Comparison of ENCODE assay signal across 13 cellular contexts in the genomic region with DNA sequence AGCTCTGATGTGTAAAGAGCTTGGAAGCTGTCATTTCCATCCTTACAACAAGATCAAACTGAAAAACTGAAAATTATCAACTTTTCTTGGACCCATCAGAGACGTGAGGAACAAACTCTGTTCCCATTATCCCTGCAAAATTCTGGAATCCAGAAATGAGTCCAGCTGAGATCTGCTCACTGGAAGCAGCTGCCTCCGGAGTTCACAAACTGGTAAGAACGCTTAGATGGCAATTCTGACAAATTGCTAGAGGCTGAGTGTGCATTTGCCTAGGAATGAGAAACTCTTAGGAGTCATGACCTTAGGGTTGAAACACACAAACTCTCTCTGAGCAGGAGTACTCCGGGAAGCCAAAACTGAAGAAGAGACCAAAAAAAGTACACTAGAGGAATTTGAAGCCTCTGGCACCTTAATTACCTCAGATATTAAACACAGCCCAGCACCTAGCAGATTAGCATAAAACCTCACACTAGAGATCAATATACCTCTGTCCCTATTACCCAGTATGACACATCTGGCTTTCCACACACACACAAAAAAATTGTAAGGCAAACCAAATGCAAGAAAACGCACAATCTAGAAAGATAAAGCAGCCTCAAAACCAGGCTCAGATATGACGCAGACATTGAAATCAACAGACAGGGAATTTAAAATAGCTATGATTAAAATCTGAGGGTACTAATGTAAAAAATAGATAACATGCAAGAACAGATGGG.
A peak's percentile ranks its signal among the peaks of the same experiment; 100 is the strongest.
DNase-seq lines count a peak whose midpoint lies in the region; ATAC-seq lines count a peak whose summit lies in the region.
"Had no signal": no experiment of that assay in that cellular context is flagged by ENCODE, and none has a peak within 500 bp of the region (broad histone marks: within the 10 kb centered on the region; RNA-seq: fewer than 3 reads in every experiment).

No MANE protein-coding gene starts in this region.

- H2BK15ac ChIP-seq in mesenchymal stem cell (ENCODE audit: low read depth, poor library complexity, severe bottlenecking) = no peak overlapping the region

- no peak overlapping the region for H3K18ac ChIP-seq in mesenchymal stem cell (ENCODE audit: low read depth in 1 of 2, low read length in 2 of 2)

- H2AFZ ChIP-seq in mesenchymal stem cell (ENCODE audit: low read depth, low read length) = no peak overlapping the region

- H3K9me3 ChIP-seq in MG63 (no peaks in the 10 kb centered on the region), mesenchymal stem cell (ENCODE audit: control insufficient read depth, low read length) (no peaks in the 10 kb centered on the region)

- no peak overlapping the region for H4K91ac ChIP-seq in mesenchymal stem cell (ENCODE audit: low read length)

- H3K9ac ChIP-seq in mesenchymal stem cell (ENCODE audit: low read length) = peak overlapping the region; percentile 70

- H2BK5ac ChIP-seq in mesenchymal stem cell (ENCODE audit: low read depth, low read length, poor library complexity, severe bottlenecking) = no peak overlapping the region

- DNase-seq in AG08395 (ENCODE audit: low spot score) = peak; percentile 63
- peak; percentile 33 for DNase-seq in MG63
- DNase-seq in dedifferentiated amniotic fluid mesenchymal stem cell (ENCODE audit: extremely low spot score) = peak; percentile 24
- peak; percentile 75 for DNase-seq in mesenchymal stem cell
- DNase-seq in stimulated activated naive CD4-positive, alpha-beta T cell (lab: John Stamatoyannopoulos, UW) = no peak
- DNase-seq in T-helper 2 cell = no peak
- no peak for DNase-seq in activated CD4-positive, alpha-beta T cell treated with anti-CD3 and anti-CD28 coated beads, Interleukin-2, amount 50 U/mL, for 4 hours
- DNase-seq: CD4-positive, CD25-positive, alpha-beta regulatory T cell; NCI-H524 treated with DMSO at 0.1 percent for 48 hours; stimulated activated CD4-positive, alpha-beta T cell treated with anti-CD3 and anti-CD28 coated beads, Interleukin-12 subunit alpha, Interleukin-12 subunit beta, amount 100 ng/mL, for 4 hours; T-cell had no signal

- H3K36me3 ChIP-seq in MG63 = no peaks in the 10 kb centered on the region
- no peaks in the 10 kb centered on the region for H3K36me3 ChIP-seq in mesenchymal stem cell (ENCODE audit: control insufficient read depth in 1 of 2, insufficient read depth in 2 of 2, low read depth in 1 of 2, low read length in 2 of 2)

- H4K8ac ChIP-seq in mesenchymal stem cell (ENCODE audit: low read length) = no peak overlapping the region

- no peak overlapping the region for H2BK12ac ChIP-seq in mesenchymal stem cell (ENCODE audit: low read length in 2 of 2)

- peak overlapping the region; percentile 28 for H3K4me2 ChIP-seq in mesenchymal stem cell (ENCODE audit: low read length, poor library complexity, severe bottlenecking)

- peak overlapping the region; percentile 96 for H3K27ac ChIP-seq in mesenchymal stem cell (ENCODE audit: low read length, poor library complexity, severe bottlenecking)

- no peak overlapping the region for H3K14ac ChIP-seq in mesenchymal stem cell (ENCODE audit: low read length in 2 of 2)

- H3K4me3 ChIP-seq in MG63 = no peak overlapping the region
- H3K4me3 ChIP-seq in mesenchymal stem cell (ENCODE audit: insufficient read depth in 1 of 2, low read depth in 1 of 2, low read length in 2 of 2) = peak overlapping the region in 1 of 2 experiments; percentile 33

- H3K23ac ChIP-seq in mesenchymal stem cell (ENCODE audit: low read length in 2 of 2) = no peak overlapping the region

- WGBS in mesenchymal stem cell = 23% methylated on average over 6 of the region's 6 CpGs

- H2AK5ac ChIP-seq in mesenchymal stem cell (ENCODE audit: low read length, severe bottlenecking) = no peak overlapping the region

- H3K4ac ChIP-seq in mesenchymal stem cell (ENCODE audit: low read depth in 1 of 2, low read length in 2 of 2) = no peak overlapping the region

- H3K27me3 ChIP-seq in MG63 (no peaks in the 10 kb centered on the region), mesenchymal stem cell (ENCODE audit: control insufficient read depth in 1 of 2, insufficient read depth in 1 of 2, low read length in 2 of 2) (no peaks in the 10 kb centered on the region)

- no peaks in the 10 kb centered on the region for H3K4me1 ChIP-seq in mesenchymal stem cell (ENCODE audit: control insufficient read depth, insufficient read depth, low read depth, low read length)

- ATAC-seq in GM21786 (IDR thresholded peaks at IDR 0.05; ENCODE audit: unreplicated experiment) = no peak
- ATAC-seq: stimulated activated effector memory CD8-positive, alpha-beta T cell treated with anti-CD3 and anti-CD28 coated beads, Interleukin-12 subunit alpha, Interleukin-12 subunit beta, amount 100 ng/mL, for 72 hours; T-cell had no signal

- H2BK120ac ChIP-seq in mesenchymal stem cell (ENCODE audit: low read depth, low read length) = no peak overlapping the region

- H3K79me1 ChIP-seq in mesenchymal stem cell (replicated peaks; ENCODE audit: low read length, poor library complexity, severe bottlenecking) = no peaks in the 10 kb centered on the region

Comparison
In these comparisons a context has a peak if more than half of its experiments do, and no peak if none do; other contexts are left out.
1. DNase-seq: peak in AG08395 (single experiment), MG63 (single experiment), dedifferentiated amniotic fluid mesenchymal stem cell (single experiment) and mesenchymal stem cell (single experiment); none in stimulated activated naive CD4-positive, alpha-beta T cell (0 of 6), T-helper 2 cell (0 of 5) and activated CD4-positive, alpha-beta T cell treated with anti-CD3 and anti-CD28 coated beads, Interleukin-2, amount 50 U/mL, for 4 hours (0 of 2).